ENCODE assay signal across 20 cellular contexts in genomic region chr21:15171546-15171945, GRCh38.
DNase-seq lines count a peak whose midpoint lies in the region; ATAC-seq and TF ChIP-seq lines count a peak whose summit lies in the region.
"Had no signal": no experiment of that assay in that cellular context is flagged by ENCODE, and none has a peak within 500 bp of the region (broad histone marks: within the 10 kb centered on the region; RNA-seq: fewer than 3 reads in every experiment).

No MANE protein-coding gene starts in this region.

- intact Hi-C loops in gastrocnemius medialis (cut with DNase I; ENCODE audit: low total_unique reads): no loop called here

- no peak for TF ChIP-seq POLR2A in gastrocnemius medialis (IDR thresholded peaks at IDR 0.05)

- in situ Hi-C loops in gastrocnemius medialis (cut with MboI; ENCODE audit: low sequenced_read_pairs in 4 of 4): no loop called here

- ATAC-seq in gastrocnemius medialis (peak; percentile 50 to 64), HG03469 (IDR thresholded peaks at IDR 0.05; ENCODE audit: unreplicated experiment) (no peak)
- ATAC-seq in activated naive CD4-positive, alpha-beta T cell treated with anti-CD3 and anti-CD28 coated beads, Interleukin-2, amount 50 U/mL, for 72 hours: no peak
- ATAC-seq: GM23338, HCT116 had no signal

- H3K27ac Mint-ChIP-seq in activated naive CD4-positive, alpha-beta T cell treated with anti-CD3 and anti-CD28 coated beads, Interleukin-2, amount 50 U/mL, for 72 hours: no peak overlapping the region
- H3K27ac Mint-ChIP-seq: CD14-positive monocyte; CD4-positive, alpha-beta T cell; GM23338; H9 had no signal

- H3K36me3 Mint-ChIP-seq in activated naive CD4-positive, alpha-beta T cell treated with anti-CD3 and anti-CD28 coated beads, Interleukin-2, amount 50 U/mL, for 72 hours: no peaks in the 10 kb centered on the region
- H3K36me3 Mint-ChIP-seq: CD14-positive monocyte had no signal

- TF ChIP-seq CTCF in gastrocnemius medialis (IDR thresholded peaks at IDR 0.05 in 4 of 5, conservative IDR thresholded peaks at IDR 0.05 in 1 of 5): no peak

- H3K4me3 ChIP-seq in SJCRH30 (no peak overlapping the region), gastrocnemius medialis (no peak overlapping the region)
- H3K4me3 ChIP-seq: BLaER1 treated with 17β-estradiol and CSF1 and Interleukin-3, amounts not matched to agents 10 nM and 100 nM; GM23338 had no signal

- H3K9me3 ChIP-seq in SJCRH30 (replicated peaks) (no peaks in the 10 kb centered on the region), gastrocnemius medialis (no peaks in the 10 kb centered on the region)
- H3K9me3 ChIP-seq: BE2C had no signal

- H3K9me3 Mint-ChIP-seq in activated naive CD4-positive, alpha-beta T cell treated with anti-CD3 and anti-CD28 coated beads, Interleukin-2, amount 50 U/mL, for 72 hours: no peaks in the 10 kb centered on the region
- H3K9me3 Mint-ChIP-seq: CD4-positive, alpha-beta T cell; CD8-positive, alpha-beta memory T cell had no signal

- peak; percentile 2 for DNase-seq in LHCN-M2 (ENCODE audit: low read depth)
- DNase-seq in SJCRH30: peak; percentile 25 to 57
- peak; percentile 52 for DNase-seq in myocyte (ENCODE audit: low read depth)
- no peak for DNase-seq in gastrocnemius medialis
- DNase-seq in activated naive CD4-positive, alpha-beta T cell treated with anti-CD3 and anti-CD28 coated beads, Interleukin-2, amount 50 U/mL, for 72 hours (ENCODE audit: low spot score in 2 of 2): no peak
- no peak for DNase-seq in AG08396 (ENCODE audit: low spot score)
- DNase-seq: AML-193; BE2C; Calu3; CD4-positive, alpha-beta T cell; CD8-positive, alpha-beta memory T cell; DMS53; DMS79 treated with DMSO at 0.1 percent for 48 hours; GF-D8; H9 had no signal

- H3K36me3 ChIP-seq in SJCRH30: no peaks in the 10 kb centered on the region
- no peaks in the 10 kb centered on the region for H3K36me3 ChIP-seq in gastrocnemius medialis
- H3K36me3 ChIP-seq: BE2C; BLaER1 treated with 17β-estradiol and CSF1 and Interleukin-3, amounts not matched to agents 10 nM and 100 nM had no signal

- H3K27ac ChIP-seq in SJCRH30 (no peak overlapping the region), gastrocnemius medialis (no peak overlapping the region)
- H3K27ac ChIP-seq: BLaER1 treated with 17β-estradiol and CSF1 and Interleukin-3, amounts not matched to agents 10 nM and 100 nM had no signal

- H3K27me3 ChIP-seq in SJCRH30 (no peaks in the 10 kb centered on the region), gastrocnemius medialis (no peaks in the 10 kb centered on the region)
- H3K27me3 ChIP-seq: BE2C; BLaER1 treated with 17β-estradiol and CSF1 and Interleukin-3, amounts not matched to agents 10 nM and 100 nM had no signal

- H3K4me1 ChIP-seq in SJCRH30: no peaks in the 10 kb centered on the region
- H3K4me1 ChIP-seq in gastrocnemius medialis: no peaks in the 10 kb centered on the region
- H3K4me1 ChIP-seq: BE2C; BLaER1 treated with 17β-estradiol and CSF1 and Interleukin-3, amounts not matched to agents 10 nM and 100 nM had no signal

Comparison
In these comparisons a context has a peak if more than half of its experiments do, and no peak if none do; other contexts are left out.
1. DNase-seq: peak in LHCN-M2 (single experiment), SJCRH30 (2 of 2) and myocyte (single experiment); none in gastrocnemius medialis (0 of 2), activated naive CD4-positive, alpha-beta T cell treated with anti-CD3 and anti-CD28 coated beads, Interleukin-2, amount 50 U/mL, for 72 hours (0 of 2) and AG08396 (single experiment).
2. ATAC-seq: peak in gastrocnemius medialis (2 of 2); none in activated naive CD4-positive, alpha-beta T cell treated with anti-CD3 and anti-CD28 coated beads, Interleukin-2, amount 50 U/mL, for 72 hours (0 of 2) and HG03469 (single experiment).